Comparison of ENCODE assay signal across 15 cellular contexts in genomic region chr11:44954051-44954906, GRCh38. TPM values are rescaled to one million over a fixed set of nuclear protein-coding genes. Genes with fewer than 3 reads are reported as not detected.
DNase-seq lines count a peak whose midpoint lies in the region; ATAC-seq and TF ChIP-seq lines count a peak whose summit lies in the region.
"Had no signal": no experiment of that assay in that cellular context is flagged by ENCODE, and none has a peak within 500 bp of the region (broad histone marks: within the 10 kb centered on the region; RNA-seq: fewer than 3 reads in every experiment).

No MANE protein-coding gene starts in this region.

- POLR2A ChIA-PET in activated naive CD8-positive, alpha-beta T cell treated with anti-CD3 and anti-CD28 coated beads, Interleukin-2, amount 10 ng/mL, durations not matched to agents 7 days and 5 days (lab: Charles Lee), result no interaction called here
- POLR2A ChIA-PET in PC-9 (lab: Charles Lee; ENCODE audit: unreplicated experiment), result no interaction called here

- TF ChIP-seq EP300 in transverse colon (IDR thresholded peaks at IDR 0.05; ENCODE audit: low read depth), result no peak

- H3K36me3 ChIP-seq in hepatocyte (replicated peaks; ENCODE audit: insufficient read depth, low read depth) (no peaks in the 10 kb centered on the region), transverse colon (no peaks in the 10 kb centered on the region), PC-9 (ENCODE audit: low read depth) (no peaks in the 10 kb centered on the region)
- H3K36me3 ChIP-seq: esophagus squamous epithelium, ovary had no signal

- H3K27me3 Mint-ChIP-seq in activated naive CD8-positive, alpha-beta T cell treated with anti-CD3 and anti-CD28 coated beads, Interleukin-2, amount 10 ng/mL, durations not matched to agents 7 days and 5 days, result peaks cover 13% of the 10 kb centered on the region
- no peaks in the 10 kb centered on the region for H3K27me3 Mint-ChIP-seq in activated naive CD8-positive, alpha-beta T cell treated with anti-CD3 and anti-CD28 coated beads, Interleukin-2, amount 50 U/mL, for 24 hours
- H3K27me3 Mint-ChIP-seq: memory B cell had no signal

- peaks cover 2% of the 10 kb centered on the region for H3K27me3 ChIP-seq in hepatocyte
- no peaks in the 10 kb centered on the region for H3K27me3 ChIP-seq in transverse colon
- H3K27me3 ChIP-seq in PC-9 (ENCODE audit: insufficient read depth, low read depth), result no peaks in the 10 kb centered on the region
- H3K27me3 ChIP-seq: ovary had no signal

- H3K4me3 Mint-ChIP-seq in activated naive CD8-positive, alpha-beta T cell treated with anti-CD3 and anti-CD28 coated beads, Interleukin-2, amount 10 ng/mL, durations not matched to agents 7 days and 5 days, result no peak overlapping the region
- H3K4me3 Mint-ChIP-seq in activated naive CD8-positive, alpha-beta T cell treated with anti-CD3 and anti-CD28 coated beads, Interleukin-2, amount 50 U/mL, for 24 hours, result no peak overlapping the region
- H3K4me3 Mint-ChIP-seq: memory B cell had no signal

- DNase-seq in activated naive CD8-positive, alpha-beta T cell treated with anti-CD3 and anti-CD28 coated beads, Interleukin-2, amount 10 ng/mL, durations not matched to agents 7 days and 5 days, result no peak
- no peak for DNase-seq in activated naive CD8-positive, alpha-beta T cell treated with anti-CD3 and anti-CD28 coated beads, Interleukin-2, amount 50 U/mL, for 24 hours
- DNase-seq in NCI-H82 treated with DMSO at 0.1 percent for 48 hours (lab: John Stamatoyannopoulos, UW; ENCODE audit: unreplicated experiment), result peak; percentile 22
- no peak for DNase-seq in hepatocyte (ENCODE audit: low spot score)
- no peak for DNase-seq in transverse colon
- DNase-seq in activated naive CD4-positive, alpha-beta T cell treated with anti-CD3 and anti-CD28 coated beads, Interleukin-2, amount 50 U/mL, for 16 hours, result no peak
- no peak for DNase-seq in left lobe of liver (ENCODE audit: low spot score)
- DNase-seq in PC-9, result no peak
- DNase-seq: cortex of kidney, esophagus squamous epithelium, NCI-H1436 had no signal

- H3K9me2 ChIP-seq in hepatocyte (replicated peaks; ENCODE audit: insufficient read depth) (no peaks in the 10 kb centered on the region), PC-9 (ENCODE audit: insufficient read depth) (no peaks in the 10 kb centered on the region)

- ATAC-seq in activated naive CD8-positive, alpha-beta T cell treated with anti-CD3 and anti-CD28 coated beads, Interleukin-2, amount 10 ng/mL, durations not matched to agents 7 days and 5 days (ENCODE audit: low read depth), result no peak
- no peak for ATAC-seq in activated naive CD8-positive, alpha-beta T cell treated with anti-CD3 and anti-CD28 coated beads, Interleukin-2, amount 50 U/mL, for 24 hours
- ATAC-seq in left lobe of liver, result no peak
- ATAC-seq: HepG2, WTC11 had no signal

- no TSS peak for BruUV-seq in PC-9 (replicated peaks; lab: Mats Ljungman, UMichigan)

- no peaks in the 10 kb centered on the region for H3F3A ChIP-seq in PC-9 (ENCODE audit: insufficient read depth, low read depth)

- H3K4me3 ChIP-seq in hepatocyte, result no peak overlapping the region
- H3K4me3 ChIP-seq in transverse colon, result no peak overlapping the region
- H3K4me3 ChIP-seq in PC-9, result no peak overlapping the region
- H3K4me3 ChIP-seq: esophagus squamous epithelium, ovary had no signal

- intact Hi-C loops in transverse colon (cut with DNase I; ENCODE audit: low total_unique reads), result no loop called here
- intact Hi-C loops in PC-9 (cut with micrococcal nuclease; ENCODE audit: unreplicated experiment), result no loop called here

- H3K79me2 ChIP-seq in hepatocyte, result no peaks in the 10 kb centered on the region
- no peaks in the 10 kb centered on the region for H3K79me2 ChIP-seq in PC-9 (ENCODE audit: low read depth)

- CTCF ChIA-PET in PC-9 (lab: Charles Lee), result no interaction called here

- no peaks in the 10 kb centered on the region for H3K36me3 Mint-ChIP-seq in activated naive CD8-positive, alpha-beta T cell treated with anti-CD3 and anti-CD28 coated beads, Interleukin-2, amount 10 ng/mL, durations not matched to agents 7 days and 5 days
- H3K36me3 Mint-ChIP-seq in activated naive CD8-positive, alpha-beta T cell treated with anti-CD3 and anti-CD28 coated beads, Interleukin-2, amount 50 U/mL, for 24 hours (ENCODE audit: low read depth), result no peaks in the 10 kb centered on the region
- H3K36me3 Mint-ChIP-seq: memory B cell, WTC11 had no signal

- TF ChIP-seq CTCF in hepatocyte (IDR thresholded peaks at IDR 0.05; ENCODE audit: poor library complexity) (no peak), transverse colon (IDR thresholded peaks at IDR 0.05) (no peak), PC-9 (conservative IDR thresholded peaks at IDR 0.05) (no peak)

- peak overlapping the region; percentile 32 for H3K27ac Mint-ChIP-seq in activated naive CD8-positive, alpha-beta T cell treated with anti-CD3 and anti-CD28 coated beads, Interleukin-2, amount 10 ng/mL, durations not matched to agents 7 days and 5 days
- no peak overlapping the region for H3K27ac Mint-ChIP-seq in activated naive CD8-positive, alpha-beta T cell treated with anti-CD3 and anti-CD28 coated beads, Interleukin-2, amount 50 U/mL, for 24 hours
- H3K27ac Mint-ChIP-seq: memory B cell, WTC11 had no signal

- H3K9me3 Mint-ChIP-seq in activated naive CD8-positive, alpha-beta T cell treated with anti-CD3 and anti-CD28 coated beads, Interleukin-2, amount 10 ng/mL, durations not matched to agents 7 days and 5 days, result no peaks in the 10 kb centered on the region
- no peaks in the 10 kb centered on the region for H3K9me3 Mint-ChIP-seq in activated naive CD8-positive, alpha-beta T cell treated with anti-CD3 and anti-CD28 coated beads, Interleukin-2, amount 50 U/mL, for 24 hours
- H3K9me3 Mint-ChIP-seq: memory B cell, WTC11 had no signal

- H3K4me1 ChIP-seq in hepatocyte (ENCODE audit: insufficient read depth) (peaks cover 41% of the 10 kb centered on the region), transverse colon (peaks cover 5 to 72% (median 46%) of the 10 kb centered on the region in 4 donors), PC-9 (replicated peaks; ENCODE audit: insufficient read depth) (peaks cover 9% of the 10 kb centered on the region)

- H3K9me3 ChIP-seq in hepatocyte (ENCODE audit: low read depth) (no peaks in the 10 kb centered on the region), transverse colon (no peaks in the 10 kb centered on the region), PC-9 (ENCODE audit: insufficient read depth, low read depth) (no peaks in the 10 kb centered on the region)
- H3K9me3 ChIP-seq: esophagus squamous epithelium, ovary had no signal

- H3K4me1 Mint-ChIP-seq in activated naive CD8-positive, alpha-beta T cell treated with anti-CD3 and anti-CD28 coated beads, Interleukin-2, amount 10 ng/mL, durations not matched to agents 7 days and 5 days, result peaks cover 10% of the 10 kb centered on the region
- peaks cover 22% of the 10 kb centered on the region for H3K4me1 Mint-ChIP-seq in activated naive CD8-positive, alpha-beta T cell treated with anti-CD3 and anti-CD28 coated beads, Interleukin-2, amount 50 U/mL, for 24 hours

- peak overlapping the region; percentile 47 for H3K27ac ChIP-seq in hepatocyte
- peak overlapping the region; percentile 46 to 65 (median 62) for H3K27ac ChIP-seq in transverse colon
- no peak overlapping the region for H3K27ac ChIP-seq in PC-9
- H3K27ac ChIP-seq: ovary had no signal

- in situ Hi-C loops in transverse colon (cut with MboI; ENCODE audit: low pct_ligation_motif_present in 1 of 4, low pct_unique_long_range_greater_than_20kb in 1 of 4, low sequenced_read_pairs in 3 of 4), result no loop called here

- 72% methylated on average over 11 of the region's 12 CpGs for WGBS in hepatocyte (ENCODE audit: low lambda C conversion rate, missing lambda C conversion rate)
- 62 to 80% methylated on average over 2 to 12 of the region's 12 CpGs for WGBS in transverse colon (ENCODE audit: low coverage in 1 of 2), 2 donors

- no peak for TF ChIP-seq POLR2A in transverse colon (IDR thresholded peaks at IDR 0.05)

- H2AFZ ChIP-seq in hepatocyte (no peak overlapping the region), PC-9 (no peak overlapping the region)

- H4K20me1 ChIP-seq in hepatocyte (ENCODE audit: insufficient read depth, poor library complexity, severe bottlenecking), result no peaks in the 10 kb centered on the region
- no peaks in the 10 kb centered on the region for H4K20me1 ChIP-seq in PC-9 (ENCODE audit: insufficient read depth)

- no peak overlapping the region for H3K4me2 ChIP-seq in hepatocyte
- H3K4me2 ChIP-seq in PC-9, result no peak overlapping the region

RNA-seq across cellular contexts. Expression of gene TP53I11, which starts 3.6 kb away (rescaled TPM):
- 10 to 100 TPM; 13.7 to 15.7 TPM for total RNA-seq in activated naive CD8-positive, alpha-beta T cell treated with anti-CD3 and anti-CD28 coated beads, Interleukin-2, amount 10 ng/mL, durations not matched to agents 7 days and 5 days
- total RNA-seq in hepatocyte, result 11.2 and 15.4 TPM in 2 replicates
- 41.8 and 51.7 TPM in 2 replicates for polyA plus RNA-seq in hepatocyte
- total RNA-seq in transverse colon, result 10 to 100 TPM; 41.5 to 90.0 (median 56.4) TPM
- 8.7 TPM for total RNA-seq in left lobe of liver
- total RNA-seq in PC-9 (2021), result 0.46 and 1.1 TPM in 2 replicates
- total RNA-seq: HepG2 had no signal
- polyA plus RNA-seq: HepG2 had no signal
